ENCODE assay signal across 8 cellular contexts in genomic region chr17:81635973-81636504, GRCh38. TPM values are rescaled to one million over a fixed set of nuclear protein-coding genes. Genes with fewer than 3 reads are reported as not detected.
A peak's percentile ranks its signal among the peaks of the same experiment; 100 is the strongest.
DNase-seq lines count a peak whose midpoint lies in the region; ATAC-seq and TF ChIP-seq lines count a peak whose summit lies in the region.

No MANE protein-coding gene starts in this region.

- H3K27ac Mint-ChIP-seq in Caco-2 (ENCODE audit: unreplicated experiment), result peak overlapping the region; percentile 89

- BruUV-seq in Caco-2 (replicated peaks; lab: Mats Ljungman, UMichigan), result no TSS peak

- TF ChIP-seq CTCF in Caco-2 (IDR thresholded peaks at IDR 0.05; ENCODE audit: insufficient read depth in 1 of 2, low read depth in 1 of 2, low read length in 1 of 2, severe bottlenecking in 1 of 2, unreplicated experiment in 1 of 2), result no peak
- TF ChIP-seq CTCF in thoracic aorta (IDR thresholded peaks at IDR 0.05), result no peak

- H3K27me3 Mint-ChIP-seq in Caco-2 (ENCODE audit: insufficient read depth, unreplicated experiment), result no peaks in the 10 kb centered on the region

- H3K27ac ChIP-seq in adipose tissue (ENCODE audit: low read depth, low read length), result peak overlapping the region; percentile 5
- H3K27ac ChIP-seq in thoracic aorta, result peak overlapping the region; percentile 71 to 78

- peak overlapping the region; percentile 88 for H3K4me3 Mint-ChIP-seq in Caco-2 (ENCODE audit: unreplicated experiment)

- POLR2A ChIA-PET in Caco-2 (lab: Charles Lee), result interaction anchor here (0.6 kb wide), 1 partner anchor 970 kb away, joined by 3 read pairs; no protein-coding TSS in a partner anchor

- H3K9me3 ChIP-seq in Caco-2 (no peaks in the 10 kb centered on the region), thoracic aorta (no peaks in the 10 kb centered on the region)

- ATAC-seq in HG03175 (IDR thresholded peaks at IDR 0.05; ENCODE audit: unreplicated experiment) (peak; percentile 20), left lobe of liver (peak; percentile 49), thoracic aorta (ENCODE audit: insufficient number of reproducible peaks, low FRiP score, low read depth) (peak; percentile 35)

- DNase-seq in Caco-2, result peak in 1 of 2 experiments; percentile 8
- no peak for DNase-seq in left lobe of liver (ENCODE audit: low spot score)
- DNase-seq in thoracic aorta (ENCODE audit: low spot score), result no peak
- DNase-seq in AG08396 (ENCODE audit: low spot score), result no peak
- DNase-seq in activated CD4-positive, alpha-beta T cell treated with anti-CD3 and anti-CD28 coated beads, Interleukin-2, amount 50 U/mL, for 48 hours, result no peak
- no peak for DNase-seq in activated CD8-positive, alpha-beta memory T cell treated with anti-CD3 and anti-CD28 coated beads, Interleukin-2, amount 50 U/mL, for 48 hours

- H3K4me3 ChIP-seq in Caco-2 (ENCODE audit: low read depth, low read length), result peak overlapping the region; percentile 90
- H3K4me3 ChIP-seq in thoracic aorta, result peak overlapping the region; percentile 91

- H3K36me3 ChIP-seq in Caco-2 (ENCODE audit: control insufficient read depth, insufficient read depth, low read length) (no peaks in the 10 kb centered on the region), thoracic aorta (no peaks in the 10 kb centered on the region)

- intact Hi-C loops in Caco-2 (cut with micrococcal nuclease; ENCODE audit: unreplicated experiment), result no loop called here

- H3K4me1 Mint-ChIP-seq in Caco-2 (ENCODE audit: low read depth, unreplicated experiment), result no peaks in the 10 kb centered on the region

- peaks cover 9% of the 10 kb centered on the region; the same call in 1 of the 2 replicates for H3K4me1 ChIP-seq in Caco-2
- H3K4me1 ChIP-seq in thoracic aorta (ENCODE audit: control insufficient read depth in 1 of 2, low read depth in 2 of 2), result peaks cover 24 to 36% of the 10 kb centered on the region in 2 donors

- no peaks in the 10 kb centered on the region for H3K9me3 Mint-ChIP-seq in Caco-2 (ENCODE audit: unreplicated experiment)

- no peaks in the 10 kb centered on the region for H3K27me3 ChIP-seq in Caco-2 (replicated peaks; ENCODE audit: control insufficient read depth, insufficient read depth, low read length)
- H3K27me3 ChIP-seq in thoracic aorta (replicated peaks; ENCODE audit: insufficient read depth), result no peaks in the 10 kb centered on the region

- 25 to 39% (median 33%) methylated on average over 18 of the region's 18 CpGs for WGBS in adipose tissue, 3 donors

- peaks cover 41% of the 10 kb centered on the region for H3K36me3 Mint-ChIP-seq in Caco-2 (ENCODE audit: insufficient read depth, unreplicated experiment)

- CTCF ChIA-PET in Caco-2 (lab: Charles Lee), result interaction anchor here (0.7 kb wide), 1 partner anchor 159 kb away, joined by 3 read pairs; no protein-coding TSS in a partner anchor

RNA-seq across cellular contexts. Expression of gene NPLOC4, which starts 0.9 kb away (rescaled TPM):
- total RNA-seq in Caco-2 (2022), result 119 and 139 TPM in 2 replicates
- 10 to 100 TPM; 21.9 to 53.4 (median 30.8) TPM for polyA plus RNA-seq in adipose tissue
- total RNA-seq in left lobe of liver, result 49.5 TPM
- total RNA-seq in thoracic aorta, result 100 to 1,000 TPM in 1 of 2 donors, 10 to 100 TPM in 1; 77.3 to 105 TPM

RNA-seq across cellular contexts. Expression of gene TSPAN10, which starts 1.0 kb away (rescaled TPM):
- total RNA-seq in Caco-2 (2022), result 4.0 and 4.1 TPM in 2 replicates
- 1 to 10 TPM in 1 of 3 donors, under 1 TPM in 2; 0.79 to 1.3 (median 0.86) TPM for polyA plus RNA-seq in adipose tissue
- total RNA-seq in left lobe of liver, result 1.5 TPM
- total RNA-seq in thoracic aorta, result under 1 TPM in 1 of 2 donors, not detected in 1; 0.27 TPM

RNA-seq across cellular contexts. Expression of gene PDE6G, which starts 20.3 kb away (rescaled TPM):
- not detected in 2 replicates for total RNA-seq in Caco-2 (2022)
- 1 to 10 TPM in 1 of 3 donors, under 1 TPM in 2; 0.20 to 1.0 (median 0.45) TPM for polyA plus RNA-seq in adipose tissue
- 0.40 TPM for total RNA-seq in left lobe of liver
- not detected for total RNA-seq in thoracic aorta

RNA-seq across cellular contexts. Expression of gene OXLD1, which starts 30.4 kb away (rescaled TPM):
- total RNA-seq in Caco-2 (2022), result 32.4 and 37.0 TPM in 2 replicates
- polyA plus RNA-seq in adipose tissue, result 10 to 100 TPM; 33.5 to 51.2 (median 40.5) TPM
- 18.3 TPM for total RNA-seq in left lobe of liver
- total RNA-seq in thoracic aorta, result 10 to 100 TPM; 13.7 to 33.6 TPM

RNA-seq across cellular contexts. Expression of gene CCDC137, which starts 30.5 kb away (rescaled TPM):
- total RNA-seq in Caco-2 (2022) (49.0 and 50.5 TPM in 2 replicates), left lobe of liver (7.0 TPM), thoracic aorta (10 to 100 TPM in 1 of 2 donors, 1 to 10 TPM in 1; 7.3 to 10.8 TPM)
- polyA plus RNA-seq in adipose tissue, result 10 to 100 TPM in 2 of 3 donors, 1 to 10 TPM in 1; 8.9 to 18.6 (median 11.3) TPM
